In the genomic region with DNA sequence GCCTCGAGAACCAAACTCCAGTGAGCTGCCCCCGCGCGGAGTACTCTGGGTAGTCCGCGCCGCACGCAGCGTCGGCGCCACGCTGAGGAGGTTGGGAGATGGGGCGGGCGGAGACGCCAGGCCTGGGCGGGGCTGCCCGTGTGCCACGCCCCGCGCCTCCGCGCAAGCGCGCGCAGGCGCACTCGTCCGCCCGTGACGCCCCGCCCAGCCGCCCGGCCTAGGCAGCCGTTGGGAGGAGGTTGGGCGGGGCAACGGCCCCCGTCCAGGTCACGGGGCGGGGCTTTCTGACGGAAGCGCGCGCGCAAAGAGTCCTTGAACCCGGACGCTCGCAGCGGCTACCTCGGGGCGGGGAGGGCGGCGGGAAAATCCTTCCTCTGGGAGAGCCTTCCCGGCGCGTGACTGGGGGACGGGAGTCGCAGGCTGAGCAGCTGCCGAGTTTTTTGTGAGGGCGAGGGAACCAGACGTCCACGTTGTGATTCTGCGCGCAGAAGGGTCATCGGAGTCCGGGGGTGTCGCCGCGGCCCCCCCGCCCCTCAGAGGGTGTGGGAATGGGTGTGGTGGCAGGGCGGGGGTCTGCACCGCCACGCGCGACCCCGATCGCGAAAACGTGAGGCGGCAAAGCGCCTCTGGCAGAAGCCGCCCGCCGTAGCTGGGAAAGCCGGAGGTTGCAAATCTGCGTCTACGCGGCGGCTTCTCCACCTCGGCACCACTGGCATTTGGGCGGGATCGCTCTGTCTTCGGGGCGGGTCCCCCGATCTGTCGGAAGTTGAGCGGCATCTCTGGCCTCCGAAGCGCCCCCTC, we compare ENCODE assay signal across 7 cellular contexts.
DNase-seq lines count a peak whose midpoint lies in the region; ATAC-seq and TF ChIP-seq lines count a peak whose summit lies in the region.

A gene with protein sequence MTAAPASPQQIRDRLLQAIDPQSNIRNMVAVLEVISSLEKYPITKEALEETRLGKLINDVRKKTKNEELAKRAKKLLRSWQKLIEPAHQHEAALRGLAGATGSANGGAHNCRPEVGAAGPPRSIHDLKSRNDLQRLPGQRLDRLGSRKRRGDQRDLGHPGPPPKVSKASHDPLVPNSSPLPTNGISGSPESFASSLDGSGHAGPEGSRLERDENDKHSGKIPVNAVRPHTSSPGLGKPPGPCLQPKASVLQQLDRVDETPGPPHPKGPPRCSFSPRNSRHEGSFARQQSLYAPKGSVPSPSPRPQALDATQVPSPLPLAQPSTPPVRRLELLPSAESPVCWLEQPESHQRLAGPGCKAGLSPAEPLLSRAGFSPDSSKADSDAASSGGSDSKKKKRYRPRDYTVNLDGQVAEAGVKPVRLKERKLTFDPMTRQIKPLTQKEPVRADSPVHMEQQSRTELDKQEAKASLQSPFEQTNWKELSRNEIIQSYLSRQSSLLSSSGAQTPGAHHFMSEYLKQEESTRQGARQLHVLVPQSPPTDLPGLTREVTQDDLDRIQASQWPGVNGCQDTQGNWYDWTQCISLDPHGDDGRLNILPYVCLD (minus strand): TSS at position 22 of the 801 bp plus-strand sequence. CDS start 261 bp downstream, outside the sequence.

- peak; percentile 44 for ATAC-seq in GM18508 (IDR thresholded peaks at IDR 0.05; ENCODE audit: insufficient read depth, unreplicated experiment)
- ATAC-seq in HG02973 (IDR thresholded peaks at IDR 0.05; ENCODE audit: unreplicated experiment) = peak; percentile 83

- DNase-seq in NCI-H2029 (lab: John Stamatoyannopoulos, UW) = peak; percentile 97
- DNase-seq in T-helper 9 cell = peak; percentile 94
- DNase-seq in astrocyte of the hippocampus (ENCODE audit: low read depth, low spot score) = peak; percentile 99
- DNase-seq in hippocampal formation (lab: John Stamatoyannopoulos, UW) = peak; percentile 93 to 97
- peak; percentile 61 for DNase-seq in retinal pigment epithelial cell (ENCODE audit: low read depth)

- H3K4me3 ChIP-seq in retinal pigment epithelial cell (ENCODE audit: low read length) = peak within 1 kb of the TSS; percentile 94

- TF ChIP-seq CTCF in retinal pigment epithelial cell (conservative IDR thresholded peaks at IDR 0.05; ENCODE audit: low read depth, low read length) = no peak

Comparison
In these comparisons a context has a peak if more than half of its experiments do, and no peak if none do; other contexts are left out.
1. Peak in every context shown above with its lines: DNase-seq, ATAC-seq and H3K4me3 ChIP-seq.